In genomic region chr7:106820321-106821217, GRCh38 we compare ENCODE assay signal across 32 cellular contexts. TPM values are rescaled to one million over a fixed set of nuclear protein-coding genes. Genes with fewer than 3 reads are reported as not detected.
"Had no signal": no experiment of that assay in that cellular context is flagged by ENCODE, and none has a peak within 500 bp of the region (broad histone marks: within the 10 kb centered on the region; RNA-seq: fewer than 3 reads in every experiment).

No MANE protein-coding gene starts in this region.

- H3K4me3 Mint-ChIP-seq: activated naive CD4-positive, alpha-beta T cell treated with anti-CD3 and anti-CD28 coated beads, Interleukin-2, amount 10 ng/mL, durations not matched to agents 7 days and 5 days; central memory CD8-positive, alpha-beta T cell; dendritic cell treated with granulocyte-macrophage colony-stimulating factor and Interleukin-4, amounts not matched to agents 40 ng/mL and 50 ng/mL, for 4 days; immature natural killer cell; nephron; stimulated activated memory B cell treated with anti-CD40 and anti-IgM and Interleukin-4, amounts not matched to agents 10 μg/mL and 1 μg/mL and 100 μg/mL, for 72 hours; stimulated activated naive CD8-positive, alpha-beta T cell treated with anti-CD3 and anti-CD28 coated beads, Interleukin-15, amount 100 ng/mL, for 72 hours; T-cell; type B pancreatic cell had no signal

- H3K27me3 ChIP-seq: heart left ventricle, ovary, uterus had no signal

- H3K36me3 Mint-ChIP-seq: activated naive CD4-positive, alpha-beta T cell treated with anti-CD3 and anti-CD28 coated beads, Interleukin-2, amount 10 ng/mL, durations not matched to agents 7 days and 5 days; stimulated activated memory B cell treated with anti-CD40 and anti-IgM and Interleukin-4, amounts not matched to agents 10 μg/mL and 1 μg/mL and 100 μg/mL, for 72 hours; T-cell; type B pancreatic cell had no signal

- H3K9me3 Mint-ChIP-seq: activated naive CD4-positive, alpha-beta T cell treated with anti-CD3 and anti-CD28 coated beads, Interleukin-2, amount 10 ng/mL, durations not matched to agents 7 days and 5 days; central memory CD8-positive, alpha-beta T cell; dendritic cell treated with granulocyte-macrophage colony-stimulating factor and Interleukin-4, amounts not matched to agents 40 ng/mL and 50 ng/mL, for 4 days; immature natural killer cell; nephron; stimulated activated memory B cell treated with anti-CD40 and anti-IgM and Interleukin-4, amounts not matched to agents 10 μg/mL and 1 μg/mL and 100 μg/mL, for 72 hours; T-cell; type B pancreatic cell had no signal

- H3K4me1 ChIP-seq: uterus had no signal

- H3K4me2 ChIP-seq: smooth muscle cell had no signal

- H3K27ac Mint-ChIP-seq: activated naive CD4-positive, alpha-beta T cell treated with anti-CD3 and anti-CD28 coated beads, Interleukin-2, amount 10 ng/mL, durations not matched to agents 7 days and 5 days; dendritic cell treated with granulocyte-macrophage colony-stimulating factor and Interleukin-4, amounts not matched to agents 40 ng/mL and 50 ng/mL, for 4 days; immature natural killer cell; nephron; progenitor cell of endocrine pancreas; stimulated activated memory B cell treated with anti-CD40 and anti-IgM and Interleukin-4, amounts not matched to agents 10 μg/mL and 1 μg/mL and 100 μg/mL, for 72 hours; stimulated activated naive CD8-positive, alpha-beta T cell treated with anti-CD3 and anti-CD28 coated beads, Interleukin-15, amount 100 ng/mL, for 72 hours; T-cell; type B pancreatic cell had no signal

- H3K27ac ChIP-seq: heart left ventricle, ovary, uterus had no signal

- H3K36me3 ChIP-seq: heart left ventricle, ovary, uterus had no signal

- H3K9me3 ChIP-seq: heart left ventricle, ovary, uterus had no signal

- ATAC-seq: heart left ventricle; left lobe of liver; stimulated activated memory B cell treated with anti-CD40 and anti-IgM and Interleukin-4, amounts not matched to agents 10 μg/mL and 1 μg/mL and 100 μg/mL, for 72 hours; stimulated activated naive CD8-positive, alpha-beta T cell treated with anti-CD3 and anti-CD28 coated beads, Interleukin-15, amount 100 ng/mL, for 72 hours; T-cell had no signal

- H3K4me3 ChIP-seq: heart left ventricle, lung, ovary, smooth muscle cell, uterus had no signal

- H3K27me3 Mint-ChIP-seq: activated naive CD4-positive, alpha-beta T cell treated with anti-CD3 and anti-CD28 coated beads, Interleukin-2, amount 10 ng/mL, durations not matched to agents 7 days and 5 days; central memory CD8-positive, alpha-beta T cell; dendritic cell treated with granulocyte-macrophage colony-stimulating factor and Interleukin-4, amounts not matched to agents 40 ng/mL and 50 ng/mL, for 4 days; progenitor cell of endocrine pancreas; stimulated activated memory B cell treated with anti-CD40 and anti-IgM and Interleukin-4, amounts not matched to agents 10 μg/mL and 1 μg/mL and 100 μg/mL, for 72 hours; stimulated activated naive CD8-positive, alpha-beta T cell treated with anti-CD3 and anti-CD28 coated beads, Interleukin-15, amount 100 ng/mL, for 72 hours; T-cell had no signal

- DNase-seq: activated CD4-positive, alpha-beta T cell treated with anti-CD3 and anti-CD28 coated beads for 4 hours; activated CD4-positive, alpha-beta T cell treated with anti-CD3 and anti-CD28 coated beads, Interleukin-2, amount 50 U/mL, for 4 hours; activated CD4-positive, CD25-positive, alpha-beta regulatory T cell; activated effector memory CD4-positive, alpha-beta T cell treated with anti-CD3 and anti-CD28 coated beads, Interleukin-2, amount 50 U/mL, for 16 hours; activated naive CD4-positive, alpha-beta T cell treated with anti-CD3 and anti-CD28 coated beads, Interleukin-2, amount 10 ng/mL, durations not matched to agents 7 days and 5 days; amniotic stem cell; effector CD8-positive, alpha-beta T cell; foreskin fibroblast; heart left ventricle; hypothalamus; immature natural killer cell; ovary; retina; stimulated activated CD4-positive, alpha-beta T cell treated with anti-CD3 and anti-CD28 coated beads, Interleukin-1b, Interleukin-23, amount 100 ng/mL, for 48 hours; stimulated activated CD4-positive, alpha-beta T cell treated with anti-CD3 and anti-CD28 coated beads, Interleukin-4, amount 100 ng/mL, for 4 hours; stimulated activated CD8-positive, alpha-beta memory T cell treated with anti-CD3 and anti-CD28 coated beads, Interleukin-4, amount 100 ng/mL, for 48 hours; stimulated activated naive CD8-positive, alpha-beta T cell treated with anti-CD3 and anti-CD28 coated beads, Interleukin-15, amount 100 ng/mL, for 72 hours; substantia nigra; T-cell; uterus had no signal

- FAIRE-seq: bronchial epithelial cell, endometrium had no signal

- H3K4me1 Mint-ChIP-seq: activated naive CD4-positive, alpha-beta T cell treated with anti-CD3 and anti-CD28 coated beads, Interleukin-2, amount 10 ng/mL, durations not matched to agents 7 days and 5 days; central memory CD8-positive, alpha-beta T cell; immature natural killer cell; nephron; stimulated activated memory B cell treated with anti-CD40 and anti-IgM and Interleukin-4, amounts not matched to agents 10 μg/mL and 1 μg/mL and 100 μg/mL, for 72 hours; stimulated activated naive CD8-positive, alpha-beta T cell treated with anti-CD3 and anti-CD28 coated beads, Interleukin-15, amount 100 ng/mL, for 72 hours; T-cell had no signal

RNA-seq across cellular contexts. Expression of gene PIK3CG, which starts 44.5 kb away (rescaled TPM):
- total RNA-seq: bronchial epithelial cell, fibroblast of lung, progenitor cell of endocrine pancreas, smooth muscle cell had no signal
- polyA plus RNA-seq: smooth muscle cell had no signal
